Comparison of ENCODE assay signal across 1 cellular context in the genomic region with DNA sequence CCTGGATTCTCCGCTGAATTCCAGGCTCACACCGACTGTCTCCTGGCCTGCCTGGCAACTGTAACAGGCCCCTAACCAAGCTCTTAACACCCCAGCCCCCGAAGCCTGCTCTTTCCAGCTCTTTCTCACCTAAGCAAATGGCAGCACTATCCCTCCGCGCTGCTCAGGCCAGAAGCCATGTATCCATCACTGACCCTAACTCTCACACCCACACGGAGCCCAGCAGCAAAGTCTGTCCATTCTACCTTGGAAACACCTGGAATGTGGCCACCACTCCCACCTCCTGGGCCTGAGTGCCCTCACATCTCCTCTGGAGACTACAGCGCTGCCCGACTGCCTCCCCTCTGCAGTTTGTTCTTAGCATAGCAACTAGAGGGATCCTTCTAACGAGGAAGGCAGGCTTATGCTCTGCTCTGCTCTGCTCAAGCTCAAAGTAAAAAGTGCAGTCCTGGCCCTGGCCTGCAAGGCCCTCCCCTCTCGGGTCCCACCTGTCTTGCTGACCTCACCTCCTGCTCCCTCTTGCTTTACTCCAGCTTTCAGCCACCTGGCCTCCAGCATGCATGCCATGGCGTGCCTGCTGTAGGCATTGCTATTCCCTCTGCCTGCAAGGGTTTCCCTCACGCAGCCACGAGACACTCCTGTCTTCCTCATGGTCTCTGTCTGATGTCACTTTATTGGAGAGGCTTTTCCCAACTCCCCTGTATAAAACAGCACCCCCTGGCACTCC.
TF ChIP-seq lines count a peak whose summit lies in the region.

No MANE protein-coding gene starts in this region.

TF ChIP-seq in IMR-90, 13 proteins besides CTCF, POLR2A, EP300 and RAD21:
- no peak for TF ChIP-seq USF2 (IDR thresholded peaks at IDR 0.05; ENCODE audit: low read depth, low read length)
- TF ChIP-seq CHD1 (IDR thresholded peaks at IDR 0.05; ENCODE audit: low read depth, low read length), result no peak
- TF ChIP-seq SMC3 (IDR thresholded peaks at IDR 0.05; ENCODE audit: low read depth, low read length), result no peak
- TF ChIP-seq BHLHE40 (IDR thresholded peaks at IDR 0.05; ENCODE audit: low read depth, low read length), result no peak
- TF ChIP-seq RFX5 (IDR thresholded peaks at IDR 0.05; ENCODE audit: low read depth, low read length), result no peak
- no peak for TF ChIP-seq NFE2L2 (IDR thresholded peaks at IDR 0.05; ENCODE audit: low read depth, low read length)
- no peak for TF ChIP-seq MAFK (IDR thresholded peaks at IDR 0.05; ENCODE audit: low read depth, low read length)
- no peak for TF ChIP-seq FOS (IDR thresholded peaks at IDR 0.05; ENCODE audit: low read depth, low read length)
- no peak for TF ChIP-seq ELK1 (IDR thresholded peaks at IDR 0.05; ENCODE audit: borderline replicate concordance, low read depth, low read length)
- TF ChIP-seq RCOR1 (IDR thresholded peaks at IDR 0.05; ENCODE audit: insufficient replicate concordance, low read length), result no peak
- TF ChIP-seq MAZ (IDR thresholded peaks at IDR 0.05; ENCODE audit: borderline replicate concordance, low read depth, low read length), result no peak
- no peak for TF ChIP-seq CEBPB (IDR thresholded peaks at IDR 0.05; ENCODE audit: low read depth, low read length)
